14 cellular contexts compared by ENCODE assay signal in genomic region chr9:89518466-89519392, GRCh38. TPM values are rescaled to one million over a fixed set of nuclear protein-coding genes. Genes with fewer than 3 reads are reported as not detected.
DNase-seq lines count a peak whose midpoint lies in the region; ATAC-seq lines count a peak whose summit lies in the region.
"Had no signal": no experiment of that assay in that cellular context is flagged by ENCODE, and none has a peak within 500 bp of the region (broad histone marks: within the 10 kb centered on the region; RNA-seq: fewer than 3 reads in every experiment).

No MANE protein-coding gene starts in this region.

- DNase-seq in activated naive CD4-positive, alpha-beta T cell treated with anti-CD3 and anti-CD28 coated beads, Interleukin-2, amount 10 ng/mL, durations not matched to agents 7 days and 5 days: no peak
- DNase-seq in activated naive CD4-positive, alpha-beta T cell treated with Interleukin-2 at 50 U/mL for 16 hours: no peak
- DNase-seq in activated naive CD8-positive, alpha-beta T cell treated with anti-CD3 and anti-CD28 coated beads, Interleukin-2, amount 50 U/mL, for 24 hours: no peak
- DNase-seq in stimulated activated naive B cell treated with anti-CD40 and anti-IgM and Interleukin-4, amounts not matched to agents 10 μg/mL and 1 μg/mL and 100 μg/mL, for 72 hours: no peak
- DNase-seq in right cardiac atrium (no peak), DMS153 (lab: John Stamatoyannopoulos, UW) (no peak)
- DNase-seq: NCI-H1092 treated with DMSO at 0.1 percent for 48 hours; retina; stimulated activated CD4-positive, alpha-beta T cell treated with anti-CD3 and anti-CD28 coated beads, Interleukin-2, amount 100 ng/mL, for 48 hours had no signal

- H3K36me3 Mint-ChIP-seq in activated naive CD4-positive, alpha-beta T cell treated with anti-CD3 and anti-CD28 coated beads, Interleukin-2, amount 10 ng/mL, durations not matched to agents 7 days and 5 days: peaks cover 6% of the 10 kb centered on the region
- no peaks in the 10 kb centered on the region for H3K36me3 Mint-ChIP-seq in IgD-negative memory B cell
- H3K36me3 Mint-ChIP-seq in activated naive CD8-positive, alpha-beta T cell treated with anti-CD3 and anti-CD28 coated beads, Interleukin-2, amount 50 U/mL, for 24 hours (ENCODE audit: low read depth): no peaks in the 10 kb centered on the region
- H3K36me3 Mint-ChIP-seq in stimulated activated naive B cell treated with anti-CD40 and anti-IgM and Interleukin-4, amounts not matched to agents 10 μg/mL and 1 μg/mL and 100 μg/mL, for 72 hours: no peaks in the 10 kb centered on the region
- H3K36me3 Mint-ChIP-seq: brain had no signal

- peaks cover 3% of the 10 kb centered on the region for H3K4me1 ChIP-seq in right cardiac atrium (ENCODE audit: control insufficient read depth, insufficient read depth, low read length)

- no peak overlapping the region for H3K27ac ChIP-seq in right cardiac atrium (ENCODE audit: low read length)

- intact Hi-C loops in right cardiac atrium (cut with DNase I): no loop called here

- H3K9me3 Mint-ChIP-seq in activated naive CD4-positive, alpha-beta T cell treated with anti-CD3 and anti-CD28 coated beads, Interleukin-2, amount 10 ng/mL, durations not matched to agents 7 days and 5 days: no peaks in the 10 kb centered on the region
- no peaks in the 10 kb centered on the region for H3K9me3 Mint-ChIP-seq in IgD-negative memory B cell
- no peaks in the 10 kb centered on the region for H3K9me3 Mint-ChIP-seq in activated naive CD8-positive, alpha-beta T cell treated with anti-CD3 and anti-CD28 coated beads, Interleukin-2, amount 50 U/mL, for 24 hours
- no peaks in the 10 kb centered on the region for H3K9me3 Mint-ChIP-seq in stimulated activated naive B cell treated with anti-CD40 and anti-IgM and Interleukin-4, amounts not matched to agents 10 μg/mL and 1 μg/mL and 100 μg/mL, for 72 hours

- no peak overlapping the region for H3K4me3 ChIP-seq in right cardiac atrium (ENCODE audit: low read length)
- H3K4me3 ChIP-seq: PC-9 had no signal

- peaks cover 66% of the 10 kb centered on the region for H3K4me1 Mint-ChIP-seq in activated naive CD4-positive, alpha-beta T cell treated with anti-CD3 and anti-CD28 coated beads, Interleukin-2, amount 10 ng/mL, durations not matched to agents 7 days and 5 days
- peaks cover 38 to 41% (median 40%) of the 10 kb centered on the region in 3 donors for H3K4me1 Mint-ChIP-seq in IgD-negative memory B cell
- peaks cover 76% of the 10 kb centered on the region for H3K4me1 Mint-ChIP-seq in activated naive CD8-positive, alpha-beta T cell treated with anti-CD3 and anti-CD28 coated beads, Interleukin-2, amount 50 U/mL, for 24 hours
- peaks cover 39 to 52% of the 10 kb centered on the region in 2 donors for H3K4me1 Mint-ChIP-seq in stimulated activated naive B cell treated with anti-CD40 and anti-IgM and Interleukin-4, amounts not matched to agents 10 μg/mL and 1 μg/mL and 100 μg/mL, for 72 hours

- no peaks in the 10 kb centered on the region for H3K9me3 ChIP-seq in right cardiac atrium (ENCODE audit: control insufficient read depth, low read length)
- H3K9me3 ChIP-seq: BE2C had no signal

- no peak overlapping the region for H3K4me3 Mint-ChIP-seq in activated naive CD4-positive, alpha-beta T cell treated with anti-CD3 and anti-CD28 coated beads, Interleukin-2, amount 10 ng/mL, durations not matched to agents 7 days and 5 days
- H3K4me3 Mint-ChIP-seq in IgD-negative memory B cell: peak overlapping the region in 2 of 4 donors; percentile 65 to 83
- no peak overlapping the region for H3K4me3 Mint-ChIP-seq in activated naive CD8-positive, alpha-beta T cell treated with anti-CD3 and anti-CD28 coated beads, Interleukin-2, amount 50 U/mL, for 24 hours
- peak overlapping the region in 1 of 2 donors; percentile 5 for H3K4me3 Mint-ChIP-seq in stimulated activated naive B cell treated with anti-CD40 and anti-IgM and Interleukin-4, amounts not matched to agents 10 μg/mL and 1 μg/mL and 100 μg/mL, for 72 hours
- H3K4me3 Mint-ChIP-seq: brain had no signal

- 91% methylated on average over 7 of the region's 7 CpGs for WGBS in right cardiac atrium

- H3K27ac Mint-ChIP-seq in activated naive CD4-positive, alpha-beta T cell treated with anti-CD3 and anti-CD28 coated beads, Interleukin-2, amount 10 ng/mL, durations not matched to agents 7 days and 5 days: peak overlapping the region; percentile 80
- H3K27ac Mint-ChIP-seq in IgD-negative memory B cell: peak overlapping the region in 2 of 3 donors; percentile 39 to 84
- H3K27ac Mint-ChIP-seq in activated naive CD8-positive, alpha-beta T cell treated with anti-CD3 and anti-CD28 coated beads, Interleukin-2, amount 50 U/mL, for 24 hours: peak overlapping the region; percentile 57
- H3K27ac Mint-ChIP-seq in stimulated activated naive B cell treated with anti-CD40 and anti-IgM and Interleukin-4, amounts not matched to agents 10 μg/mL and 1 μg/mL and 100 μg/mL, for 72 hours: peak overlapping the region; percentile 84
- H3K27ac Mint-ChIP-seq: brain had no signal

- no peaks in the 10 kb centered on the region for H3K27me3 ChIP-seq in right cardiac atrium (ENCODE audit: control insufficient read depth, insufficient read depth)
- H3K27me3 ChIP-seq: BE2C had no signal

- CTCF ChIA-PET in activated naive CD4-positive, alpha-beta T cell treated with anti-CD3 and anti-CD28 coated beads, Interleukin-2, amount 10 ng/mL, durations not matched to agents 7 days and 5 days (lab: Charles Lee): interaction anchor here (0.6 to 6.1 kb wide), 3 partner anchors 12 to 95 kb away, joined by 3 to 52 read pairs (median 3); no protein-coding TSS in a partner anchor

- peaks cover 3% of the 10 kb centered on the region for H3K27me3 Mint-ChIP-seq in activated naive CD4-positive, alpha-beta T cell treated with anti-CD3 and anti-CD28 coated beads, Interleukin-2, amount 10 ng/mL, durations not matched to agents 7 days and 5 days
- peaks cover 5% of the 10 kb centered on the region for H3K27me3 Mint-ChIP-seq in IgD-negative memory B cell
- H3K27me3 Mint-ChIP-seq in activated naive CD8-positive, alpha-beta T cell treated with anti-CD3 and anti-CD28 coated beads, Interleukin-2, amount 50 U/mL, for 24 hours: no peaks in the 10 kb centered on the region
- no peaks in the 10 kb centered on the region for H3K27me3 Mint-ChIP-seq in stimulated activated naive B cell treated with anti-CD40 and anti-IgM and Interleukin-4, amounts not matched to agents 10 μg/mL and 1 μg/mL and 100 μg/mL, for 72 hours
- H3K27me3 Mint-ChIP-seq: brain had no signal

- ATAC-seq in activated naive CD8-positive, alpha-beta T cell treated with anti-CD3 and anti-CD28 coated beads, Interleukin-2, amount 50 U/mL, for 24 hours: no peak
- peak; percentile 8 to 23 for ATAC-seq in stimulated activated naive B cell treated with anti-CD40 and anti-IgM and Interleukin-4, amounts not matched to agents 10 μg/mL and 1 μg/mL and 100 μg/mL, for 72 hours (replicated peaks)
- ATAC-seq in right cardiac atrium (no peak), GM21526 (IDR thresholded peaks at IDR 0.05; ENCODE audit: low FRiP score, unreplicated experiment) (no peak)

RNA-seq across cellular contexts. Expression of gene SEMA4D, which starts 20.8 kb away (rescaled TPM):
- 35.3 TPM for polyA plus RNA-seq in IgD-negative memory B cell
- total RNA-seq in right cardiac atrium: 10 to 100 TPM; 23.3 to 28.3 (median 27.0) TPM
- 13.0 TPM for polyA plus RNA-seq in right cardiac atrium

Comparison
In these comparisons a context has a peak if more than half of its experiments do, and no peak if none do; other contexts are left out.
1. ATAC-seq: peak in stimulated activated naive B cell treated with anti-CD40 and anti-IgM and Interleukin-4, amounts not matched to agents 10 μg/mL and 1 μg/mL and 100 μg/mL, for 72 hours (2 of 2); none in activated naive CD8-positive, alpha-beta T cell treated with anti-CD3 and anti-CD28 coated beads, Interleukin-2, amount 50 U/mL, for 24 hours (single experiment), right cardiac atrium (0 of 2) and GM21526 (single experiment).
2. Peak in every context shown above with its lines, with median percentiles within 50 percentile points of each other: H3K27ac Mint-ChIP-seq.